ENCODE assay signal across 9 cellular contexts in the genomic region with DNA sequence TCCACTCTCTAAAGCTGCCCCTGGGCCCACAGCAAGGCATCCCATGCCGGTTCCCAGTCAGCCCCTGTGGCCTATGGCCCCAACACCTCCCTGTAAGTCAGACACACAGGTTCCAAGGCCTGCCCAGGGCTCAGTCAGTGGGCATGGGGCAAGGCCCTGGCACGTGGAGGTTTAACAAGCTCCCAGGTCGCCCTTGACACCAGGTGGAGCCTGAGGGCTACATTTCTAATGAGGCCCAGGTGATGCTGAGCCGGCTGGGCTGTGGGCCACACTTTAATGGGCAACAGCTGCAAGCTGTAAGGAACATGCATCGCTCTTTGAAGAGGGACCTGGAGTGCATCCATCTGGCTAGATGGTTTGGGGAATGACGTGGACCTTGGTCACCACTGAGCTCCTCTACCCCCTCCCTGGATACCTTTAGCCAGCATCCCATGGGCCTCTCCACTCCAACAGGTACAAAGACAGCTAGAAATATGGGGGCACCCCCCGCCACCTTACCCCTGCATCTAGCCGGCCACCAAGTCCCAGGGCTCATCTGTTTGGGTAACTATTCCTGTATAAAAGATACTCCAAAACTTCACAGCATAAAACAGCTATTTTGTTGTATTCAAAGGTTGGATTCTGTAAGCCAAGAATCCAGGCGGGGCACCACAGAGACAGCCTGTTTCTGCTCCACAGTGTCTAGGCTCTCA.
DNase-seq lines count a peak whose midpoint lies in the region; ATAC-seq and TF ChIP-seq lines count a peak whose summit lies in the region.
"Had no signal": no experiment of that assay in that cellular context is flagged by ENCODE, and none has a peak within 500 bp of the region (broad histone marks: within the 10 kb centered on the region; RNA-seq: fewer than 3 reads in every experiment).

No MANE protein-coding gene starts in this region.

- peak; percentile 76 for DNase-seq in DMS153 (lab: John Stamatoyannopoulos, UW)
- peak; percentile 78 for DNase-seq in RPMI8226
- peak; percentile 43 for DNase-seq in iPS-NIHi11 (ENCODE audit: low spot score)
- no peak for DNase-seq in GM03348 (ENCODE audit: low spot score)
- DNase-seq: MM.1S had no signal

- no peak for TF ChIP-seq EP300 in Ishikawa (IDR thresholded peaks at IDR 0.05; ENCODE audit: borderline replicate concordance)

- peak; percentile 56; the same call in 1 of the 2 replicates for TF ChIP-seq RAD21 in Ishikawa (IDR thresholded peaks at IDR 0.05; ENCODE audit: low read depth)

- no peak for ATAC-seq in GM21786 (IDR thresholded peaks at IDR 0.05; ENCODE audit: unreplicated experiment)
- ATAC-seq in GM21528 (IDR thresholded peaks at IDR 0.05; ENCODE audit: low FRiP score, unreplicated experiment): no peak
- no peak for ATAC-seq in HG03457 (IDR thresholded peaks at IDR 0.05; ENCODE audit: unreplicated experiment)

TF ChIP-seq in Ishikawa, 13 proteins besides CTCF, POLR2A, EP300 and RAD21:
- no peak for TF ChIP-seq NFIC (IDR thresholded peaks at IDR 0.05)
- TF ChIP-seq, protein P1, sequence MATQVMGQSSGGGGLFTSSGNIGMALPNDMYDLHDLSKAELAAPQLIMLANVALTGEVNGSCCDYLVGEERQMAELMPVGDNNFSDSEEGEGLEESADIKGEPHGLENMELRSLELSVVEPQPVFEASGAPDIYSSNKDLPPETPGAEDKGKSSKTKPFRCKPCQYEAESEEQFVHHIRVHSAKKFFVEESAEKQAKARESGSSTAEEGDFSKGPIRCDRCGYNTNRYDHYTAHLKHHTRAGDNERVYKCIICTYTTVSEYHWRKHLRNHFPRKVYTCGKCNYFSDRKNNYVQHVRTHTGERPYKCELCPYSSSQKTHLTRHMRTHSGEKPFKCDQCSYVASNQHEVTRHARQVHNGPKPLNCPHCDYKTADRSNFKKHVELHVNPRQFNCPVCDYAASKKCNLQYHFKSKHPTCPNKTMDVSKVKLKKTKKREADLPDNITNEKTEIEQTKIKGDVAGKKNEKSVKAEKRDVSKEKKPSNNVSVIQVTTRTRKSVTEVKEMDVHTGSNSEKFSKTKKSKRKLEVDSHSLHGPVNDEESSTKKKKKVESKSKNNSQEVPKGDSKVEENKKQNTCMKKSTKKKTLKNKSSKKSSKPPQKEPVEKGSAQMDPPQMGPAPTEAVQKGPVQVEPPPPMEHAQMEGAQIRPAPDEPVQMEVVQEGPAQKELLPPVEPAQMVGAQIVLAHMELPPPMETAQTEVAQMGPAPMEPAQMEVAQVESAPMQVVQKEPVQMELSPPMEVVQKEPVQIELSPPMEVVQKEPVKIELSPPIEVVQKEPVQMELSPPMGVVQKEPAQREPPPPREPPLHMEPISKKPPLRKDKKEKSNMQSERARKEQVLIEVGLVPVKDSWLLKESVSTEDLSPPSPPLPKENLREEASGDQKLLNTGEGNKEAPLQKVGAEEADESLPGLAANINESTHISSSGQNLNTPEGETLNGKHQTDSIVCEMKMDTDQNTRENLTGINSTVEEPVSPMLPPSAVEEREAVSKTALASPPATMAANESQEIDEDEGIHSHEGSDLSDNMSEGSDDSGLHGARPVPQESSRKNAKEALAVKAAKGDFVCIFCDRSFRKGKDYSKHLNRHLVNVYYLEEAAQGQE (IDR thresholded peaks at IDR 0.05; ENCODE audit: low read depth): no peak
- no peak for TF ChIP-seq TCF12 (IDR thresholded peaks at IDR 0.05; ENCODE audit: low read depth)
- TF ChIP-seq FOXM1 (IDR thresholded peaks at IDR 0.05; ENCODE audit: borderline replicate concordance, low read depth): no peak
- TF ChIP-seq, protein P2, sequence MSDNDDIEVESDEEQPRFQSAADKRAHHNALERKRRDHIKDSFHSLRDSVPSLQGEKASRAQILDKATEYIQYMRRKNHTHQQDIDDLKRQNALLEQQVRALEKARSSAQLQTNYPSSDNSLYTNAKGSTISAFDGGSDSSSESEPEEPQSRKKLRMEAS (IDR thresholded peaks at IDR 0.05): no peak
- no peak for TF ChIP-seq CEBPB (IDR thresholded peaks at IDR 0.05)
- TF ChIP-seq EGR1 (IDR thresholded peaks at IDR 0.05): no peak
- TF ChIP-seq, protein P3, sequence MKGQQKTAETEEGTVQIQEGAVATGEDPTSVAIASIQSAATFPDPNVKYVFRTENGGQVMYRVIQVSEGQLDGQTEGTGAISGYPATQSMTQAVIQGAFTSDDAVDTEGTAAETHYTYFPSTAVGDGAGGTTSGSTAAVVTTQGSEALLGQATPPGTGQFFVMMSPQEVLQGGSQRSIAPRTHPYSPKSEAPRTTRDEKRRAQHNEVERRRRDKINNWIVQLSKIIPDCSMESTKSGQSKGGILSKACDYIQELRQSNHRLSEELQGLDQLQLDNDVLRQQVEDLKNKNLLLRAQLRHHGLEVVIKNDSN (IDR thresholded peaks at IDR 0.05): no peak
- no peak for TF ChIP-seq TEAD4 (IDR thresholded peaks at IDR 0.05)
- TF ChIP-seq YY1 (IDR thresholded peaks at IDR 0.05; ENCODE audit: low read depth): no peak
- no peak for TF ChIP-seq CREB1 (IDR thresholded peaks at IDR 0.05; ENCODE audit: low read depth)
- no peak for TF ChIP-seq TAF1 (IDR thresholded peaks at IDR 0.05; ENCODE audit: low read depth)
- TF ChIP-seq ZBTB7A (IDR thresholded peaks at IDR 0.05; ENCODE audit: low read depth): no peak
